25 cellular contexts compared by ENCODE assay signal in genomic region chr6:143090314-143091044, GRCh38. TPM values are rescaled to one million over a fixed set of nuclear protein-coding genes. Genes with fewer than 3 reads are reported as not detected.
DNase-seq lines count a peak whose midpoint lies in the region; ATAC-seq lines count a peak whose summit lies in the region.
"Had no signal": no experiment of that assay in that cellular context is flagged by ENCODE, and none has a peak within 500 bp of the region (broad histone marks: within the 10 kb centered on the region; RNA-seq: fewer than 3 reads in every experiment).

No MANE protein-coding gene starts in this region.

- H3K4me1 Mint-ChIP-seq in activated naive CD8-positive, alpha-beta T cell treated with anti-CD3 and anti-CD28 coated beads, Interleukin-2, amount 50 U/mL, for 24 hours = peaks cover 7% of the 10 kb centered on the region
- H3K4me1 Mint-ChIP-seq in activated naive CD8-positive, alpha-beta T cell treated with anti-CD3 and anti-CD28 coated beads for 36 hours = peaks cover 20% of the 10 kb centered on the region

- no peaks in the 10 kb centered on the region for H3K27me3 Mint-ChIP-seq in activated naive CD8-positive, alpha-beta T cell treated with anti-CD3 and anti-CD28 coated beads, Interleukin-2, amount 50 U/mL, for 24 hours
- no peaks in the 10 kb centered on the region for H3K27me3 Mint-ChIP-seq in activated naive CD8-positive, alpha-beta T cell treated with anti-CD3 and anti-CD28 coated beads for 36 hours

- peak; percentile 59 for ATAC-seq in activated naive CD8-positive, alpha-beta T cell treated with anti-CD3 and anti-CD28 coated beads, Interleukin-2, amount 50 U/mL, for 24 hours
- peak; percentile 78 for ATAC-seq in HG02610 (IDR thresholded peaks at IDR 0.05; ENCODE audit: unreplicated experiment)
- peak; percentile 66 for ATAC-seq in stimulated activated naive CD8-positive, alpha-beta T cell treated with anti-CD3 and anti-CD28 coated beads, Interleukin-15, Interleukin-2, amounts not matched to agents 100 U/mL and 50 U/mL, for 24 hours
- ATAC-seq: CD8-positive, alpha-beta T cell; Right ventricle myocardium inferior had no signal

- no peak overlapping the region for H3K27ac Mint-ChIP-seq in activated naive CD8-positive, alpha-beta T cell treated with anti-CD3 and anti-CD28 coated beads, Interleukin-2, amount 50 U/mL, for 24 hours
- H3K27ac Mint-ChIP-seq in activated naive CD8-positive, alpha-beta T cell treated with anti-CD3 and anti-CD28 coated beads for 36 hours = no peak overlapping the region
- H3K27ac Mint-ChIP-seq: CD8-positive, alpha-beta T cell; HFFc6 had no signal

- H3K9me3 Mint-ChIP-seq in activated naive CD8-positive, alpha-beta T cell treated with anti-CD3 and anti-CD28 coated beads, Interleukin-2, amount 50 U/mL, for 24 hours = no peaks in the 10 kb centered on the region
- H3K9me3 Mint-ChIP-seq in activated naive CD8-positive, alpha-beta T cell treated with anti-CD3 and anti-CD28 coated beads for 36 hours = peaks cover 5% of the 10 kb centered on the region
- H3K9me3 Mint-ChIP-seq: CD8-positive, alpha-beta T cell; HFFc6 had no signal

- no peak overlapping the region for H3K4me3 Mint-ChIP-seq in activated naive CD8-positive, alpha-beta T cell treated with anti-CD3 and anti-CD28 coated beads, Interleukin-2, amount 50 U/mL, for 24 hours
- H3K4me3 Mint-ChIP-seq in activated naive CD8-positive, alpha-beta T cell treated with anti-CD3 and anti-CD28 coated beads for 36 hours = no peak overlapping the region
- H3K4me3 Mint-ChIP-seq: CD8-positive, alpha-beta T cell; HFFc6 had no signal

- no peak for DNase-seq in activated naive CD8-positive, alpha-beta T cell treated with anti-CD3 and anti-CD28 coated beads, Interleukin-2, amount 50 U/mL, for 24 hours
- no peak for DNase-seq in activated naive CD8-positive, alpha-beta T cell treated with anti-CD3 and anti-CD28 coated beads for 36 hours
- peak; percentile 31 for DNase-seq in globus pallidus (ENCODE audit: low spot score)
- no peak for DNase-seq in stimulated activated naive CD8-positive, alpha-beta T cell treated with anti-CD3 and anti-CD28 coated beads, Interleukin-15, Interleukin-2, amounts not matched to agents 100 U/mL and 50 U/mL, for 24 hours
- DNase-seq in G401 (ENCODE audit: low spot score) = no peak
- DNase-seq in activated naive CD4-positive, alpha-beta T cell treated with anti-CD3 and anti-CD28 coated beads, Interleukin-2, amount 50 U/mL, for 16 hours = no peak
- DNase-seq in stimulated activated CD4-positive, alpha-beta T cell treated with anti-CD3 and anti-CD28 coated beads, Interleukin-2, amount 100 ng/mL, for 24 hours = no peak
- DNase-seq: C1 segment of cervical spinal cord; Caco-2; CD8-positive, alpha-beta T cell; DMS79; EL; GOT3; HFFc6; IMR-90; MM.1S; NCI-H2029; NCI-H446 treated with DMSO at 0.1 percent for 48 hours; NCI-H526; NCI-H82; NK-92 treated with Interleukin-12 subunit alpha and Interleukin-12 subunit beta, amount 100 ng/mL, for 24 hours; PC-9; SJCRH30 had no signal

- in situ Hi-C loops in G401 (cut with HindIII; ENCODE audit: low sequenced_read_pairs) = no loop called here

- H3K36me3 Mint-ChIP-seq in activated naive CD8-positive, alpha-beta T cell treated with anti-CD3 and anti-CD28 coated beads, Interleukin-2, amount 50 U/mL, for 24 hours (ENCODE audit: low read depth) = no peaks in the 10 kb centered on the region
- peaks cover 3% of the 10 kb centered on the region for H3K36me3 Mint-ChIP-seq in activated naive CD8-positive, alpha-beta T cell treated with anti-CD3 and anti-CD28 coated beads for 36 hours
- H3K36me3 Mint-ChIP-seq: CD8-positive, alpha-beta T cell had no signal

RNA-seq across cellular contexts. Expression of gene AIG1, which starts 29.8 kb away (rescaled TPM):
- total RNA-seq in activated naive CD8-positive, alpha-beta T cell treated with anti-CD3 and anti-CD28 coated beads for 36 hours = 10 to 100 TPM; 19.8 to 20.1 TPM
- total RNA-seq in G401 (2014; rRNA removed; shearing (Covaris generic)) = 28.9 and 49.7 TPM in 2 replicates
